Comparison of ENCODE assay signal across 2 cellular contexts in genomic region chr1:175195798-175196197, GRCh38.
TF ChIP-seq lines count a peak whose summit lies in the region.

No MANE protein-coding gene starts in this region.

TF ChIP-seq in HCT116, 20 proteins besides CTCF, POLR2A, EP300 and RAD21:
- TF ChIP-seq YY1 (IDR thresholded peaks at IDR 0.05; ENCODE audit: extremely low read depth, insufficient replicate concordance, low read depth, low read length) (no peak), FOSL1 (IDR thresholded peaks at IDR 0.05; ENCODE audit: low read depth) (peak; percentile 10; the same call in 1 of the 2 replicates)

TF ChIP-seq in GM12878, 131 proteins besides CTCF, POLR2A, EP300 and RAD21:
- TF ChIP-seq SPI1 (IDR thresholded peaks at IDR 0.05; ENCODE audit: borderline replicate concordance, insufficient read depth, low read depth, low read length) (peak; percentile 55; the same call in 1 of the 2 replicates), HDAC6 (IDR thresholded peaks at IDR 0.05; ENCODE audit: unreplicated experiment) (no peak)
TF ChIP-seq in GM12878: peak in this region for 1.
